Comparison of ENCODE assay signal across 25 cellular contexts in genomic region chr11:98736813-98737212, GRCh38.
"Had no signal": no experiment of that assay in that cellular context is flagged by ENCODE, and none has a peak within 500 bp of the region (broad histone marks: within the 10 kb centered on the region; RNA-seq: fewer than 3 reads in every experiment).

No MANE protein-coding gene starts in this region.

- H3K27me3 ChIP-seq: esophagus squamous epithelium, heart right ventricle, left lung, neutrophil had no signal

- DNase-seq: activated CD4-positive, alpha-beta T cell treated with anti-CD3 and anti-CD28 coated beads for 4 hours; activated CD4-positive, alpha-beta T cell treated with anti-CD3 and anti-CD28 coated beads, Interleukin-2, amount 50 U/mL, for 4 hours; activated naive CD4-positive, alpha-beta T cell; activated T-cell treated with anti-CD3 and anti-CD28 coated beads for 4 hours; activated T-cell treated with anti-CD3 and anti-CD28 coated beads, Interleukin-2, amount 50 U/mL, for 72 hours; anterior cingulate cortex; effector CD4-positive, alpha-beta T cell; esophagus squamous epithelium; foreskin melanocyte; heart right ventricle; left lung; lower lobe of right lung; mesenchymal stem cell; mucosa of descending colon; retina; stimulated activated CD4-positive, alpha-beta T cell treated with anti-CD3 and anti-CD28 coated beads, Interleukin-12 subunit alpha, Interleukin-12 subunit beta, amount 100 ng/mL, for 4 hours; stimulated activated CD4-positive, alpha-beta T cell treated with anti-CD3 and anti-CD28 coated beads, Interleukin-4, amount 100 ng/mL, for 1 hour; trophoblast cell had no signal

- H3K36me3 ChIP-seq: esophagus squamous epithelium, heart right ventricle, left lung, lower lobe of right lung, neutrophil, thoracic aorta had no signal

- H3K4me3 ChIP-seq: esophagus squamous epithelium, heart right ventricle, left lung, lower lobe of right lung, mucosa of descending colon, skin epidermis, thoracic aorta had no signal

- H3K9me3 ChIP-seq: esophagus squamous epithelium, heart right ventricle, left lung, lower lobe of right lung, neutrophil, thoracic aorta had no signal

- ATAC-seq: activated naive CD4-positive, alpha-beta T cell treated with anti-CD3 and anti-CD28 coated beads, Interleukin-2, amount 50 U/mL, for 72 hours; activated T-cell treated with anti-CD3 and anti-CD28 coated beads, Interleukin-2, amount 50 U/mL, for 72 hours; heart right ventricle; left lung; lower lobe of right lung; mucosa of descending colon; natural killer cell treated with Interleukin-12 subunit alpha and Interleukin-12 subunit beta and Interleukin-15 and Interleukin-18, amount 100 ng/mL, for 72 hours; sciatic nerve had no signal

- H3K27ac ChIP-seq: epithelial cell of prostate, esophagus squamous epithelium, heart right ventricle, left lung, lower lobe of right lung, neutrophil, skin epidermis, thoracic aorta had no signal
